6 cellular contexts compared by ENCODE assay signal in the genomic region with DNA sequence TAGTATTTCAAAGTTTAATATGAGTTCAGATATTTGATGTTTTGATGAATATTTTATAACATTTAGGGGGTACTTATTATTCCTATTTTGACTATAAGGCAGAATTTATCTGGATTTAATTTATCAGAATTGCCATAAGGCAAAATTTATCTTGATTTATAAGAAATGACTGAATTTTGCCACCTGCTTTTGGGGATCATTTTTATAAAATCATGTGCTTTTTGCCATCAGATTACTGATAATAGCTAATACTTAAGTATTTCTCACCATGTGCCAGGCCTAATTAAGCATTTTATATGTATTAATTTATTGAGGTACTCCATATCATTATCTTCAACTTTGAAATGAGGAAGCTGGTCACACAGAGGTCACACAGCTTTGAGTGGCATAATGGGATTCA.
"Had no signal": no experiment of that assay in that cellular context is flagged by ENCODE, and none has a peak within 500 bp of the region (broad histone marks: within the 10 kb centered on the region; RNA-seq: fewer than 3 reads in every experiment).

No MANE protein-coding gene starts in this region.

- ATAC-seq: K562 had no signal

- FAIRE-seq: HTR-8/SVneo, K562 had no signal

- H3K4me3 ChIP-seq: K562 had no signal

- H3K27ac ChIP-seq: HL-60 had no signal

- DNase-seq: IMR-90, KBM-7, KG1 had no signal
